In the genomic region with DNA sequence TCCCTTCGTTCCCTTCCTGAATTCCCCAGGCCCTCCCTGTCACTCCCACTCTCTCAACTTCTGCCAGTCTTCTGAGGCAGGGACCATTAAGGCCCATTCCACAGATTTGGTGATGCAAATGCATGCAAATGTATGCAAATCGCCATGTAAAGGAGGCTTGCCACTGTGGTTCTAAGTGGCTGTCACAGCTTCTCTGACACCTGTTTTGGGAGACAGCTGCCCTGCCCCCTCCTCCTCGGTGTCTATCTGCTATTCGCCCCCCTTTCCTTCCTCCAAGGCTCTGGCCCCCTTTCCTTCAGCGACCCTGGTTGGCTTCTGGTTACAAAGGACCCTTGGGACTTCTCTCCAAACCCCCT, we compare ENCODE assay signal across 8 cellular contexts. TPM values are rescaled to one million over a fixed set of nuclear protein-coding genes. Genes with fewer than 3 reads are reported as not detected.
DNase-seq lines count a peak whose midpoint lies in the region; ATAC-seq and TF ChIP-seq lines count a peak whose summit lies in the region.

No MANE protein-coding gene starts in this region.

- no peak for TF ChIP-seq POLR2A in spleen (IDR thresholded peaks at IDR 0.05)

- no peak for DNase-seq in activated CD4-positive, alpha-beta T cell treated with anti-CD3 and anti-CD28 coated beads, Interleukin-2, amount 10 ng/mL, durations not matched to agents 7 days and 5 days
- no peak for DNase-seq in activated CD4-positive, alpha-beta T cell treated with anti-CD3 and anti-CD28 coated beads, Interleukin-2, amount 50 U/mL, for 1 hour
- DNase-seq in activated CD8-positive, alpha-beta T cell treated with anti-CD3 and anti-CD28 coated beads for 36 hours: peak; percentile 41
- no peak for DNase-seq in right cardiac atrium
- DNase-seq in spleen: no peak
- no peak for DNase-seq in left lobe of liver (ENCODE audit: low spot score)

- H3K4me3 ChIP-seq in right cardiac atrium (ENCODE audit: low read length) (peak overlapping the region; percentile 37), spleen (peak overlapping the region in 7 of 8 donors; percentile 11 to 59 (median 34))

- H3K9me3 Mint-ChIP-seq in activated CD4-positive, alpha-beta T cell treated with anti-CD3 and anti-CD28 coated beads, Interleukin-2, amount 10 ng/mL, durations not matched to agents 7 days and 5 days: no peaks in the 10 kb centered on the region
- no peaks in the 10 kb centered on the region for H3K9me3 Mint-ChIP-seq in activated CD8-positive, alpha-beta T cell treated with anti-CD3 and anti-CD28 coated beads for 36 hours

- H3K36me3 Mint-ChIP-seq in activated CD4-positive, alpha-beta T cell treated with anti-CD3 and anti-CD28 coated beads, Interleukin-2, amount 10 ng/mL, durations not matched to agents 7 days and 5 days (ENCODE audit: low read depth): no peaks in the 10 kb centered on the region
- no peaks in the 10 kb centered on the region for H3K36me3 Mint-ChIP-seq in activated CD8-positive, alpha-beta T cell treated with anti-CD3 and anti-CD28 coated beads for 36 hours (ENCODE audit: low read depth)

- H3K27me3 ChIP-seq in right cardiac atrium (ENCODE audit: control insufficient read depth, insufficient read depth) (no peaks in the 10 kb centered on the region), spleen (replicated peaks in 1 of 7) (peaks cover 0 to 32% (median 0%) of the 10 kb centered on the region in 7 donors)

- H3K4me3 Mint-ChIP-seq in activated CD4-positive, alpha-beta T cell treated with anti-CD3 and anti-CD28 coated beads, Interleukin-2, amount 10 ng/mL, durations not matched to agents 7 days and 5 days: peak overlapping the region; percentile 55
- peak overlapping the region; percentile 68 for H3K4me3 Mint-ChIP-seq in activated CD8-positive, alpha-beta T cell treated with anti-CD3 and anti-CD28 coated beads for 36 hours

- POLR2A ChIA-PET in activated CD4-positive, alpha-beta T cell treated with anti-CD3 and anti-CD28 coated beads, Interleukin-2, amount 10 ng/mL, durations not matched to agents 7 days and 5 days (lab: Charles Lee): interaction anchor here (0.7 to 1.4 kb wide), 4 partner anchors 42 to 277 kb away, joined by 3 to 4 read pairs (median 3); no protein-coding TSS in a partner anchor
- POLR2A ChIA-PET in activated CD8-positive, alpha-beta T cell treated with anti-CD3 and anti-CD28 coated beads for 36 hours (lab: Charles Lee): interaction anchor here (0.9 to 2.7 kb wide), 5 partner anchors 9 to 268 kb away, joined by 3 to 9 read pairs (median 5); no protein-coding TSS in a partner anchor

- CTCF ChIA-PET in activated CD4-positive, alpha-beta T cell treated with anti-CD3 and anti-CD28 coated beads, Interleukin-2, amount 10 ng/mL, durations not matched to agents 7 days and 5 days (lab: Charles Lee): interaction anchor here (0.5 to 9.4 kb wide), 40 partner anchors 10 to 1021 kb away, joined by 3 to 90 read pairs (median 4); a partner anchor contains a TSS
- CTCF ChIA-PET in activated CD8-positive, alpha-beta T cell treated with anti-CD3 and anti-CD28 coated beads for 36 hours (lab: Charles Lee): interaction anchor here (0.7 to 9.7 kb wide), 56 partner anchors 10 to 308 kb away, joined by 3 to 205 read pairs (median 5); a partner anchor contains a TSS

- no peaks in the 10 kb centered on the region for H3K4me1 ChIP-seq in right cardiac atrium (ENCODE audit: control insufficient read depth, insufficient read depth, low read length)
- peaks cover 3 to 21% (median 12%) of the 10 kb centered on the region in 6 donors for H3K4me1 ChIP-seq in spleen

- peak overlapping the region; percentile 79 for H3K27ac Mint-ChIP-seq in activated CD4-positive, alpha-beta T cell treated with anti-CD3 and anti-CD28 coated beads, Interleukin-2, amount 10 ng/mL, durations not matched to agents 7 days and 5 days
- peak overlapping the region; percentile 68 for H3K27ac Mint-ChIP-seq in activated CD8-positive, alpha-beta T cell treated with anti-CD3 and anti-CD28 coated beads for 36 hours

- peaks cover 31% of the 10 kb centered on the region for H3K27me3 Mint-ChIP-seq in activated CD4-positive, alpha-beta T cell treated with anti-CD3 and anti-CD28 coated beads, Interleukin-2, amount 10 ng/mL, durations not matched to agents 7 days and 5 days
- H3K27me3 Mint-ChIP-seq in activated CD8-positive, alpha-beta T cell treated with anti-CD3 and anti-CD28 coated beads for 36 hours: peaks cover 12% of the 10 kb centered on the region

- H3K9me3 ChIP-seq in right cardiac atrium (ENCODE audit: control insufficient read depth, low read length): no peaks in the 10 kb centered on the region
- no peaks in the 10 kb centered on the region for H3K9me3 ChIP-seq in spleen

- ATAC-seq in activated CD8-positive, alpha-beta T cell treated with anti-CD3 and anti-CD28 coated beads for 36 hours: peak; percentile 24
- no peak for ATAC-seq in right cardiac atrium
- no peak for ATAC-seq in HG03095 (IDR thresholded peaks at IDR 0.05; ENCODE audit: unreplicated experiment)
- ATAC-seq in HG02642 (IDR thresholded peaks at IDR 0.05; ENCODE audit: poor library complexity, unreplicated experiment): no peak
- no peak for ATAC-seq in left lobe of liver

- peaks cover 31% of the 10 kb centered on the region for H3K4me1 Mint-ChIP-seq in activated CD4-positive, alpha-beta T cell treated with anti-CD3 and anti-CD28 coated beads, Interleukin-2, amount 10 ng/mL, durations not matched to agents 7 days and 5 days
- peaks cover 19% of the 10 kb centered on the region for H3K4me1 Mint-ChIP-seq in activated CD8-positive, alpha-beta T cell treated with anti-CD3 and anti-CD28 coated beads for 36 hours (ENCODE audit: low read depth)

- WGBS in right cardiac atrium: 27% methylated on average over 5 of the region's 5 CpGs
- 30 to 44% (median 33%) methylated on average over 5 of the region's 5 CpGs for WGBS in spleen, 5 donors

- no peak for TF ChIP-seq CTCF in activated CD8-positive, alpha-beta T cell treated with anti-CD3 and anti-CD28 coated beads for 36 hours (IDR thresholded peaks at IDR 0.05)
- TF ChIP-seq CTCF in spleen (IDR thresholded peaks at IDR 0.05 in 8 of 11, conservative IDR thresholded peaks at IDR 0.05 in 3 of 11): no peak

- no peak overlapping the region for H3K27ac ChIP-seq in right cardiac atrium (ENCODE audit: low read length)
- peak overlapping the region in 1 of 8 donors; percentile 8 for H3K27ac ChIP-seq in spleen

- no peaks in the 10 kb centered on the region for H3K36me3 ChIP-seq in spleen

- intact Hi-C loops in activated CD8-positive, alpha-beta T cell treated with anti-CD3 and anti-CD28 coated beads for 36 hours (cut with micrococcal nuclease): loop anchor here (2.0 kb wide), 2 partner anchors 186 to 268 kb away; a partner anchor contains a TSS
- intact Hi-C loops in right cardiac atrium (cut with DNase I) (loop anchor here in 3 of 4 donors (2.0 to 5.0 kb wide), 2 partner anchors 268 to 270 kb away; no protein-coding TSS in a partner anchor), spleen (cut with DNase I; ENCODE audit: low total_unique reads) (loop anchor here (5.0 to 10.0 kb wide), 2 partner anchors 270 to 452 kb away; no protein-coding TSS in a partner anchor)

RNA-seq across cellular contexts. Expression of a gene that starts 10.5 kb away (rescaled TPM):
- 1 to 10 TPM; 4.2 to 4.6 TPM for total RNA-seq in activated CD4-positive, alpha-beta T cell treated with anti-CD3 and anti-CD28 coated beads, Interleukin-2, amount 10 ng/mL, durations not matched to agents 7 days and 5 days
- 1 to 10 TPM; 5.9 to 7.2 TPM for total RNA-seq in activated CD8-positive, alpha-beta T cell treated with anti-CD3 and anti-CD28 coated beads for 36 hours
- total RNA-seq in right cardiac atrium (10 to 100 TPM; 13.6 to 18.8 (median 17.4) TPM), spleen (10 to 100 TPM; 11.9 to 31.2 (median 19.3) TPM), left lobe of liver (3.3 TPM)
- polyA plus RNA-seq in right cardiac atrium (12.4 TPM), spleen (10 to 100 TPM in 2 of 3 donors, 1 to 10 TPM in 1; 4.0 to 14.6 (median 12.8) TPM)

RNA-seq across cellular contexts. Expression of a gene that starts 41.3 kb away (rescaled TPM):
- 10 to 100 TPM; 58.0 to 59.3 TPM for total RNA-seq in activated CD4-positive, alpha-beta T cell treated with anti-CD3 and anti-CD28 coated beads, Interleukin-2, amount 10 ng/mL, durations not matched to agents 7 days and 5 days
- total RNA-seq in activated CD8-positive, alpha-beta T cell treated with anti-CD3 and anti-CD28 coated beads for 36 hours: 10 to 100 TPM; 30.1 to 31.8 TPM
- 1 to 10 TPM; 3.8 to 6.7 (median 5.1) TPM for total RNA-seq in right cardiac atrium
- polyA plus RNA-seq in right cardiac atrium: 4.3 TPM
- 10 to 100 TPM; 34.9 to 67.3 (median 47.9) TPM for total RNA-seq in spleen
- 10 to 100 TPM; 20.4 to 37.6 (median 35.0) TPM for polyA plus RNA-seq in spleen
- 1.7 TPM for total RNA-seq in left lobe of liver

RNA-seq across cellular contexts. Expression of a gene that starts 55.7 kb away (rescaled TPM):
- total RNA-seq in activated CD4-positive, alpha-beta T cell treated with anti-CD3 and anti-CD28 coated beads, Interleukin-2, amount 10 ng/mL, durations not matched to agents 7 days and 5 days: 10 to 100 TPM; 25.1 to 26.9 TPM
- total RNA-seq in activated CD8-positive, alpha-beta T cell treated with anti-CD3 and anti-CD28 coated beads for 36 hours: 10 to 100 TPM; 31.4 to 35.6 TPM
- total RNA-seq in right cardiac atrium (1 to 10 TPM; 1.2 to 2.0 (median 1.3) TPM), spleen (10 to 100 TPM in 3 of 7 donors, 1 to 10 TPM in 4; 8.7 to 12.8 (median 9.9) TPM), left lobe of liver (0.96 TPM)
- polyA plus RNA-seq in right cardiac atrium (1.5 TPM), spleen (10 to 100 TPM; 13.7 to 26.2 (median 25.1) TPM)

RNA-seq across cellular contexts. Expression of a gene that starts 55.9 kb away (rescaled TPM):
- 10 to 100 TPM; 70.2 to 73.9 TPM for total RNA-seq in activated CD4-positive, alpha-beta T cell treated with anti-CD3 and anti-CD28 coated beads, Interleukin-2, amount 10 ng/mL, durations not matched to agents 7 days and 5 days
- 10 to 100 TPM; 94.8 to 98.3 TPM for total RNA-seq in activated CD8-positive, alpha-beta T cell treated with anti-CD3 and anti-CD28 coated beads for 36 hours
- total RNA-seq in right cardiac atrium (10 to 100 TPM; 25.4 to 35.0 (median 28.0) TPM), spleen (10 to 100 TPM; 51.1 to 71.3 (median 60.7) TPM), left lobe of liver (28.7 TPM)
- polyA plus RNA-seq in right cardiac atrium (28.8 TPM), spleen (100 to 1,000 TPM in 1 of 3 donors, 10 to 100 TPM in 2; 66.3 to 108 (median 89.3) TPM)

Comparison
In these comparisons a context has a peak if more than half of its experiments do, and no peak if none do; other contexts are left out.
1. RNA of a gene that starts 41.3 kb away (total RNA-seq): 58.0 to 59.3 TPM in activated CD4-positive, alpha-beta T cell treated with anti-CD3 and anti-CD28 coated beads, Interleukin-2, amount 10 ng/mL, durations not matched to agents 7 days and 5 days, 34.9 to 67.3 TPM in spleen and 30.1 to 31.8 TPM in activated CD8-positive, alpha-beta T cell treated with anti-CD3 and anti-CD28 coated beads for 36 hours; 3.8 to 6.7 TPM in right cardiac atrium and 1.7 TPM in left lobe of liver (single experiment); every median in the first group is over 4 times any median in the second.